In the genomic region with DNA sequence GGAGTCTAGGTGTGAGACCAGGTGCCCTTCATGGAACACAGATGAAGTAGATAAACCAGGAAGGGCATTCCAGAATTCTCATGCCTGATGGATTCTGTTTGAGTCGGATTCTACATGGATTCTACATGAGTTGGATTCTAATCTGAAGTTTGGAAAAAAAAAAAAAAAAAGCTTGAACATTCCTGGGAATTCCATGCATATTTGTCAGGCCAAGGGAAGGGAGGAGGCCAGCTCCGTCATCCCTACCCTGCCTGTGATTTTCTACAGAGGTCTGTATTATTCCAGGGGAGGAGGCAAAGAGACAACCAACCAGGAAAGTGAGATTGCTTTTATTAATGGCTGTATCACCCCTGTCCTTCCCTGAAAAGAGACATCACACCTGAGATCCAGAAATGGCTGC, we compare ENCODE assay signal across 1 cellular context.
TF ChIP-seq lines count a peak whose summit lies in the region.

No MANE protein-coding gene starts in this region.

TF ChIP-seq in SK-N-SH treated with all-trans-retinoic acid at 6 μM for 48 hours, 23 proteins besides CTCF, POLR2A, EP300 and RAD21 (continued from another document):
- TF ChIP-seq, protein P1, sequence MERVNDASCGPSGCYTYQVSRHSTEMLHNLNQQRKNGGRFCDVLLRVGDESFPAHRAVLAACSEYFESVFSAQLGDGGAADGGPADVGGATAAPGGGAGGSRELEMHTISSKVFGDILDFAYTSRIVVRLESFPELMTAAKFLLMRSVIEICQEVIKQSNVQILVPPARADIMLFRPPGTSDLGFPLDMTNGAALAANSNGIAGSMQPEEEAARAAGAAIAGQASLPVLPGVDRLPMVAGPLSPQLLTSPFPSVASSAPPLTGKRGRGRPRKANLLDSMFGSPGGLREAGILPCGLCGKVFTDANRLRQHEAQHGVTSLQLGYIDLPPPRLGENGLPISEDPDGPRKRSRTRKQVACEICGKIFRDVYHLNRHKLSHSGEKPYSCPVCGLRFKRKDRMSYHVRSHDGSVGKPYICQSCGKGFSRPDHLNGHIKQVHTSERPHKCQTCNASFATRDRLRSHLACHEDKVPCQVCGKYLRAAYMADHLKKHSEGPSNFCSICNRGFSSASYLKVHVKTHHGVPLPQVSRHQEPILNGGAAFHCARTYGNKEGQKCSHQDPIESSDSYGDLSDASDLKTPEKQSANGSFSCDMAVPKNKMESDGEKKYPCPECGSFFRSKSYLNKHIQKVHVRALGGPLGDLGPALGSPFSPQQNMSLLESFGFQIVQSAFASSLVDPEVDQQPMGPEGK (CRISPR knock-in tag; IDR thresholded peaks at IDR 0.05; ENCODE audit: borderline replicate concordance): no peak
- TF ChIP-seq ARNTL (CRISPR knock-in tag; IDR thresholded peaks at IDR 0.05; ENCODE audit: borderline replicate concordance, low read depth) (no peak), ZNF8 (CRISPR knock-in tag; IDR thresholded peaks at IDR 0.05) (no peak), ZC3H10 (CRISPR knock-in tag; IDR thresholded peaks at IDR 0.05) (no peak), ZNF70 (CRISPR knock-in tag; IDR thresholded peaks at IDR 0.05) (no peak), ISL1 (CRISPR knock-in tag; IDR thresholded peaks at IDR 0.05) (no peak)
